Comparison of ENCODE assay signal across 33 cellular contexts in the genomic region with DNA sequence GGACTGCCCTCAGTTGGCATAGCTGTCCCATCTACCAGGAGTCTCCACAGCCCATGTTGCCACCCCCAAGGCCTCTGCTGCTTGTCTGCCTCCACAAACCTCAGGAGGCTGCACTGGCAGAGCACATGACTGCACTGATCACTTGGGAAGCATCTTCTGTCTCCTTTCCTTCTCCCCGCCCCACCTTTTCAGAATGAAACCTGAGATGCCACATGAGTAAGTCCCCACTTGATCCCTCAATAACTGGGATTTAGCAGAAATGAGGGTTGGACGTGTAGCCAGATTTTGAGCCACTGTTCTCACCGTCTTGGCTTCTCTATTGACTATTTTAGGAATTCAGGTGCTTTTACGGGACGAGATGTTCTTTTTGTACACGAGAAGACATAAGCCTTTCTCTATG.
"Had no signal": no experiment of that assay in that cellular context is flagged by ENCODE, and none has a peak within 500 bp of the region (broad histone marks: within the 10 kb centered on the region; RNA-seq: fewer than 3 reads in every experiment).

No MANE protein-coding gene starts in this region.

- H3K27me3 ChIP-seq: ascending aorta, cardiac muscle cell, MG63 had no signal

- H3K27me3 Mint-ChIP-seq: activated CD8-positive, alpha-beta T cell treated with anti-CD3 and anti-CD28 coated beads for 36 hours; central memory CD8-positive, alpha-beta T cell had no signal

- H3K36me3 Mint-ChIP-seq: activated naive CD4-positive, alpha-beta T cell treated with anti-CD3 and anti-CD28 coated beads, Interleukin-2, amount 50 U/mL, for 24 hours; activated naive CD8-positive, alpha-beta T cell treated with anti-CD3 and anti-CD28 coated beads, Interleukin-2, amount 10 ng/mL, durations not matched to agents 7 days and 5 days had no signal

- H3K4me1 ChIP-seq: ascending aorta had no signal

- H3K27ac Mint-ChIP-seq: activated CD8-positive, alpha-beta T cell treated with anti-CD3 and anti-CD28 coated beads for 36 hours; activated naive CD4-positive, alpha-beta T cell treated with anti-CD3 and anti-CD28 coated beads, Interleukin-2, amount 50 U/mL, for 24 hours; activated naive CD8-positive, alpha-beta T cell treated with anti-CD3 and anti-CD28 coated beads, Interleukin-2, amount 10 ng/mL, durations not matched to agents 7 days and 5 days; activated T-cell treated with anti-CD3 and anti-CD28 coated beads, Interleukin-2, amount 50 U/mL, for 72 hours; activated T-helper 2 cell treated with anti-CD3 and anti-CD28 coated beads, Interferon-gamma antibody, Interleukin-2, Interleukin-4, amounts not matched to agents 10 μg/mL and 5 μg/mL and 100 μg/mL, durations not matched to agents 14 hours and 24 hours and 36 hours had no signal

- H3K4me3 ChIP-seq: ascending aorta, cardiac muscle cell, MG63 had no signal

- H3K36me3 ChIP-seq: ascending aorta, cardiac muscle cell, MG63 had no signal

- H3K9me3 Mint-ChIP-seq: activated CD8-positive, alpha-beta T cell treated with anti-CD3 and anti-CD28 coated beads for 36 hours; activated naive CD4-positive, alpha-beta T cell treated with anti-CD3 and anti-CD28 coated beads, Interleukin-2, amount 50 U/mL, for 24 hours; activated naive CD8-positive, alpha-beta T cell treated with anti-CD3 and anti-CD28 coated beads, Interleukin-2, amount 10 ng/mL, durations not matched to agents 7 days and 5 days; activated T-cell treated with anti-CD3 and anti-CD28 coated beads, Interleukin-2, amount 50 U/mL, for 72 hours; activated T-helper 2 cell treated with anti-CD3 and anti-CD28 coated beads, Interferon-gamma antibody, Interleukin-2, Interleukin-4, amounts not matched to agents 10 μg/mL and 5 μg/mL and 100 μg/mL, durations not matched to agents 14 hours and 24 hours and 36 hours; central memory CD8-positive, alpha-beta T cell had no signal

- H3K27ac ChIP-seq: ascending aorta, cardiac muscle cell, VCaP had no signal

- H3K4me1 Mint-ChIP-seq: activated naive CD4-positive, alpha-beta T cell treated with anti-CD3 and anti-CD28 coated beads, Interleukin-2, amount 50 U/mL, for 24 hours; activated naive CD8-positive, alpha-beta T cell treated with anti-CD3 and anti-CD28 coated beads, Interleukin-2, amount 10 ng/mL, durations not matched to agents 7 days and 5 days; central memory CD8-positive, alpha-beta T cell had no signal

- DNase-seq: activated CD4-positive, alpha-beta T cell treated with anti-CD3 and anti-CD28 coated beads for 1 hour; activated CD4-positive, alpha-beta T cell treated with anti-CD3 and anti-CD28 coated beads for 48 hours; activated CD4-positive, CD25-positive, alpha-beta regulatory T cell; activated CD8-positive, alpha-beta T cell treated with anti-CD3 and anti-CD28 coated beads for 36 hours; activated gamma-delta T cell; activated naive CD4-positive, alpha-beta T cell treated with Interleukin-2 at 50 U/mL for 16 hours; activated naive CD8-positive, alpha-beta T cell treated with anti-CD3 and anti-CD28 coated beads, Interleukin-2, amount 10 ng/mL, durations not matched to agents 7 days and 5 days; activated T-cell treated with anti-CD3 and anti-CD28 coated beads, Interleukin-2, amount 50 U/mL, for 1 hour; activated T-cell treated with anti-CD3 and anti-CD28 coated beads, Interleukin-2, amount 50 U/mL, for 72 hours; amygdala; Kasumi-1; KG1; MG63; NCI-H1048; NCI-H1105 treated with DMSO at 0.1 percent for 48 hours; NCI-H1436; NCI-H1694; NCI-H1930; NCI-H2081 treated with DMSO at 0.1 percent for 48 hours; NCI-H2171; NCI-H510A; NCI-H69; SIG-M5; SW 1271; T-helper 1 cell; T-helper 2 cell; T-helper 9 cell had no signal

- H3K4me3 Mint-ChIP-seq: activated CD8-positive, alpha-beta T cell treated with anti-CD3 and anti-CD28 coated beads for 36 hours; activated naive CD4-positive, alpha-beta T cell treated with anti-CD3 and anti-CD28 coated beads, Interleukin-2, amount 50 U/mL, for 24 hours; activated naive CD8-positive, alpha-beta T cell treated with anti-CD3 and anti-CD28 coated beads, Interleukin-2, amount 10 ng/mL, durations not matched to agents 7 days and 5 days; activated T-cell treated with anti-CD3 and anti-CD28 coated beads, Interleukin-2, amount 50 U/mL, for 72 hours; central memory CD8-positive, alpha-beta T cell had no signal

- H3K9me3 ChIP-seq: ascending aorta, MG63 had no signal

- ATAC-seq: activated CD8-positive, alpha-beta T cell treated with anti-CD3 and anti-CD28 coated beads for 36 hours; activated T-cell treated with anti-CD3 and anti-CD28 coated beads, Interleukin-2, amount 50 U/mL, for 72 hours had no signal
